29 cellular contexts compared by ENCODE assay signal in genomic region chr11:21659961-21660360, GRCh38.
"Had no signal": no experiment of that assay in that cellular context is flagged by ENCODE, and none has a peak within 500 bp of the region (broad histone marks: within the 10 kb centered on the region; RNA-seq: fewer than 3 reads in every experiment).

No MANE protein-coding gene starts in this region.

- H3K27me3 Mint-ChIP-seq: activated B cell treated with CpG ODN at 0.5 μM for 24 hours; activated CD8-positive, alpha-beta T cell treated with anti-CD3 and anti-CD28 coated beads for 36 hours; activated naive CD4-positive, alpha-beta T cell treated with anti-CD3 and anti-CD28 coated beads, Interleukin-2, amount 10 ng/mL, durations not matched to agents 7 days and 5 days; activated naive CD8-positive, alpha-beta T cell treated with anti-CD3 and anti-CD28 coated beads, Interleukin-2, amount 10 ng/mL, durations not matched to agents 7 days and 5 days; activated T-helper 17 cell treated with anti-CD3 and anti-CD28 coated beads, Interleukin-2, amount 50 U/mL, for 72 hours; T-helper 17 cell had no signal

- DNase-seq: activated B cell treated with CpG ODN at 0.5 μM for 24 hours; activated CD4-positive, alpha-beta T cell treated with anti-CD3 and anti-CD28 coated beads for 48 hours; activated CD4-positive, alpha-beta T cell treated with anti-CD3 and anti-CD28 coated beads, Interleukin-2, amount 50 U/mL, for 1 hour; activated CD4-positive, alpha-beta T cell treated with anti-CD3 and anti-CD28 coated beads, Interleukin-2, amount 50 U/mL, for 48 hours; activated CD8-positive, alpha-beta memory T cell treated with anti-CD3 and anti-CD28 coated beads for 24 hours; activated CD8-positive, alpha-beta T cell treated with anti-CD3 and anti-CD28 coated beads for 36 hours; activated gamma-delta T cell; activated naive CD4-positive, alpha-beta T cell; activated naive CD4-positive, alpha-beta T cell treated with anti-CD3 and anti-CD28 coated beads, Interleukin-2, amount 10 ng/mL, durations not matched to agents 7 days and 5 days; activated naive CD8-positive, alpha-beta T cell treated with anti-CD3 and anti-CD28 coated beads, Interleukin-2, amount 10 ng/mL, durations not matched to agents 7 days and 5 days; activated T-cell treated with anti-CD3 and anti-CD28 coated beads, Interleukin-2, amount 50 U/mL, for 4 hours; central memory CD4-positive, alpha-beta T cell; cerebellar nuclear complex; colonic mucosa; effector CD8-positive, alpha-beta T cell; esophagus squamous epithelium; head of caudate nucleus; T-helper 17 cell; T1000; WERI-Rb-1 had no signal

- H3K4me3 ChIP-seq: ascending aorta, breast epithelium, cardiac muscle cell, colonic mucosa, esophagus squamous epithelium had no signal

- H3K27ac ChIP-seq: ascending aorta, breast epithelium, cardiac muscle cell, colonic mucosa, epithelial cell of prostate, esophagus squamous epithelium, WERI-Rb-1 had no signal

- H3K27me3 ChIP-seq: ascending aorta, breast epithelium, cardiac muscle cell, colonic mucosa, esophagus squamous epithelium had no signal

- H3K9me3 Mint-ChIP-seq: brain had no signal

- H3K4me1 ChIP-seq: ascending aorta, breast epithelium, colonic mucosa, esophagus squamous epithelium had no signal

- H3K36me3 Mint-ChIP-seq: activated naive CD4-positive, alpha-beta T cell treated with anti-CD3 and anti-CD28 coated beads, Interleukin-2, amount 10 ng/mL, durations not matched to agents 7 days and 5 days; activated naive CD4-positive, alpha-beta T cell treated with anti-CD3 and anti-CD28 coated beads, Interleukin-2, amount 50 U/mL, for 72 hours; activated naive CD8-positive, alpha-beta T cell treated with anti-CD3 and anti-CD28 coated beads, Interleukin-2, amount 10 ng/mL, durations not matched to agents 7 days and 5 days; brain had no signal

- H3K4me1 Mint-ChIP-seq: activated B cell treated with CpG ODN at 0.5 μM for 24 hours; activated naive CD4-positive, alpha-beta T cell treated with anti-CD3 and anti-CD28 coated beads, Interleukin-2, amount 10 ng/mL, durations not matched to agents 7 days and 5 days; activated naive CD8-positive, alpha-beta T cell treated with anti-CD3 and anti-CD28 coated beads, Interleukin-2, amount 10 ng/mL, durations not matched to agents 7 days and 5 days; activated T-helper 17 cell treated with anti-CD3 and anti-CD28 coated beads, Interleukin-2, amount 50 U/mL, for 72 hours; brain; T-helper 17 cell had no signal

- H3K4me3 Mint-ChIP-seq: activated B cell treated with CpG ODN at 0.5 μM for 24 hours; activated CD8-positive, alpha-beta T cell treated with anti-CD3 and anti-CD28 coated beads for 36 hours; activated naive CD4-positive, alpha-beta T cell treated with anti-CD3 and anti-CD28 coated beads, Interleukin-2, amount 10 ng/mL, durations not matched to agents 7 days and 5 days; activated naive CD8-positive, alpha-beta T cell treated with anti-CD3 and anti-CD28 coated beads, Interleukin-2, amount 10 ng/mL, durations not matched to agents 7 days and 5 days; activated T-cell treated with anti-CD3 and anti-CD28 coated beads, Interleukin-2, amount 50 U/mL, for 4 hours; activated T-helper 17 cell treated with anti-CD3 and anti-CD28 coated beads, Interleukin-2, amount 50 U/mL, for 72 hours; brain; T-helper 17 cell; T-helper 2 cell treated with Interferon-gamma antibody and Interleukin-4, amounts not matched to agents 5 μg/mL and 100 μg/mL, for 36 hours had no signal

- ATAC-seq: activated CD4-positive, CD25-positive, alpha-beta regulatory T cell treated with anti-CD3 and anti-CD28 coated beads, Interleukin-2, amount 50 U/mL, for 24 hours; activated CD8-positive, alpha-beta T cell treated with anti-CD3 and anti-CD28 coated beads for 36 hours; activated naive CD4-positive, alpha-beta T cell treated with anti-CD3 and anti-CD28 coated beads, Interleukin-2, amount 50 U/mL, for 72 hours; activated T-cell treated with anti-CD3 and anti-CD28 coated beads, Interleukin-2, amount 50 U/mL, for 4 hours; activated T-helper 17 cell treated with anti-CD3 and anti-CD28 coated beads, Interleukin-2, amount 50 U/mL, for 72 hours; T-helper 17 cell had no signal

- H3K36me3 ChIP-seq: ascending aorta, cardiac muscle cell, colonic mucosa, esophagus squamous epithelium, WERI-Rb-1 had no signal

- H3K27ac Mint-ChIP-seq: activated B cell treated with CpG ODN at 0.5 μM for 24 hours; activated CD8-positive, alpha-beta T cell treated with anti-CD3 and anti-CD28 coated beads for 36 hours; activated naive CD4-positive, alpha-beta T cell treated with anti-CD3 and anti-CD28 coated beads, Interleukin-2, amount 10 ng/mL, durations not matched to agents 7 days and 5 days; activated naive CD4-positive, alpha-beta T cell treated with anti-CD3 and anti-CD28 coated beads, Interleukin-2, amount 50 U/mL, for 72 hours; activated naive CD8-positive, alpha-beta T cell treated with anti-CD3 and anti-CD28 coated beads, Interleukin-2, amount 10 ng/mL, durations not matched to agents 7 days and 5 days; activated T-helper 17 cell treated with anti-CD3 and anti-CD28 coated beads, Interleukin-2, amount 50 U/mL, for 72 hours; brain; T-helper 17 cell; T-helper 2 cell treated with Interferon-gamma antibody and Interleukin-4, amounts not matched to agents 5 μg/mL and 100 μg/mL, for 36 hours had no signal
